Comparison of ENCODE assay signal across 13 cellular contexts in the genomic region with DNA sequence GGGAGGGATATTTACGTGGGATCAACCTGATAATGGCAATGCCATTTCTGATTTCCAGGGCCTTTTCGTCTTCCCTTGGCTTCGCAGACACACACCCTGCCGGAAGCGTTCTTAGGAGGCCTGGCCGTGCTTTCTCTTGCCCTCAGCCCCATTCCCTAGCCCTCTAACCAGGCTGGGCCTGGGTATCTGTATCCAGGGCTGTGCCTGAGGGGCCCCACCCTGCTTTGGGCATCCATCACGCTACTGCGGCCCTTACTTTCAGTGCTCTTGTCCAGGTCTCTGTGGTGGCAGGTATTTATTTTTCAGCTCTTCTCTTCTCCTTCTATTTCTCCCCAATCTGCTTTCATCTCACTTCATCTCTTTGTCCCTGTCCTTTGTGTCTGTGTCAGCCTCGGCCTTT.
DNase-seq lines count a peak whose midpoint lies in the region; ATAC-seq, FAIRE-seq and TF ChIP-seq lines count a peak whose summit lies in the region.
"Had no signal": no experiment of that assay in that cellular context is flagged by ENCODE, and none has a peak within 500 bp of the region (broad histone marks: within the 10 kb centered on the region; RNA-seq: fewer than 3 reads in every experiment).

No MANE protein-coding gene starts in this region.

- ATAC-seq in HG02571 (IDR thresholded peaks at IDR 0.05; ENCODE audit: unreplicated experiment), result no peak

- H3K4me1 ChIP-seq in tibial artery, result peaks cover 19 to 97% (median 91%) of the 10 kb centered on the region in 4 donors

- peaks cover 0 to 18% (median 7%) of the 10 kb centered on the region in 3 donors for H3K36me3 ChIP-seq in tibial artery

- H3K27me3 Mint-ChIP-seq in activated naive CD4-positive, alpha-beta T cell treated with anti-CD3 and anti-CD28 coated beads, Interleukin-2, amount 50 U/mL, for 24 hours, result no peaks in the 10 kb centered on the region
- peaks cover 17% of the 10 kb centered on the region for H3K27me3 Mint-ChIP-seq in dendritic cell treated with granulocyte-macrophage colony-stimulating factor and Interleukin-4, amounts not matched to agents 40 ng/mL and 50 ng/mL, for 4 days
- H3K27me3 Mint-ChIP-seq in nephron progenitor cell (ENCODE audit: low read depth, poor library complexity), result peaks cover 5% of the 10 kb centered on the region

- H3K4me3 ChIP-seq in tibial artery, result no peak overlapping the region

- H3K4me1 Mint-ChIP-seq in activated naive CD4-positive, alpha-beta T cell treated with anti-CD3 and anti-CD28 coated beads, Interleukin-2, amount 50 U/mL, for 24 hours, result peaks cover 99% of the 10 kb centered on the region
- H3K4me1 Mint-ChIP-seq in dendritic cell treated with granulocyte-macrophage colony-stimulating factor and Interleukin-4, amounts not matched to agents 40 ng/mL and 50 ng/mL, for 4 days (ENCODE audit: low read depth), result peaks cover 76% of the 10 kb centered on the region
- H3K4me1 Mint-ChIP-seq in nephron progenitor cell, result peaks cover 99% of the 10 kb centered on the region

- intact Hi-C loops in dendritic cell treated with granulocyte-macrophage colony-stimulating factor and Interleukin-4, amounts not matched to agents 40 ng/mL and 50 ng/mL, for 4 days (cut with micrococcal nuclease), result loop anchor here (5.0 kb wide), 1 partner anchor 82 kb away; no protein-coding TSS in a partner anchor
- intact Hi-C loops in tibial artery (cut with DNase I; ENCODE audit: low total_unique reads), result loop anchor here (10.0 kb wide), 1 partner anchor 140 kb away; no protein-coding TSS in a partner anchor

- peak overlapping the region; percentile 94 to 95 for H3K27ac ChIP-seq in tibial artery

- no peaks in the 10 kb centered on the region for H3K9me3 Mint-ChIP-seq in activated naive CD4-positive, alpha-beta T cell treated with anti-CD3 and anti-CD28 coated beads, Interleukin-2, amount 50 U/mL, for 24 hours
- H3K9me3 Mint-ChIP-seq in dendritic cell treated with granulocyte-macrophage colony-stimulating factor and Interleukin-4, amounts not matched to agents 40 ng/mL and 50 ng/mL, for 4 days, result no peaks in the 10 kb centered on the region
- H3K9me3 Mint-ChIP-seq in nephron progenitor cell, result no peaks in the 10 kb centered on the region

- H3K36me3 Mint-ChIP-seq in activated naive CD4-positive, alpha-beta T cell treated with anti-CD3 and anti-CD28 coated beads, Interleukin-2, amount 50 U/mL, for 24 hours, result no peaks in the 10 kb centered on the region
- no peaks in the 10 kb centered on the region for H3K36me3 Mint-ChIP-seq in dendritic cell treated with granulocyte-macrophage colony-stimulating factor and Interleukin-4, amounts not matched to agents 40 ng/mL and 50 ng/mL, for 4 days (ENCODE audit: low read depth)
- no peaks in the 10 kb centered on the region for H3K36me3 Mint-ChIP-seq in nephron progenitor cell (ENCODE audit: low read depth)

- FAIRE-seq in D721Med (lab: Jason Lieb, UNC), result no peak

- DNase-seq in activated naive CD4-positive, alpha-beta T cell treated with Interleukin-2 at 50 U/mL for 16 hours, result no peak
- DNase-seq in nephron progenitor cell (no peak), tibial artery (no peak), D721Med (ENCODE audit: insufficient read length, low spot score) (no peak)
- DNase-seq in stimulated activated CD8-positive, alpha-beta memory T cell treated with anti-CD3 and anti-CD28 coated beads, Interleukin-4, amount 100 ng/mL, for 48 hours, result no peak
- DNase-seq: ACHN; activated CD4-positive, alpha-beta T cell treated with anti-CD3 and anti-CD28 coated beads for 1 hour; activated naive CD4-positive, alpha-beta T cell treated with anti-CD3 and anti-CD28 coated beads, Interleukin-2, amount 50 U/mL, for 16 hours; EL; NCI-H524 had no signal

- TF ChIP-seq CTCF in nephron progenitor cell (IDR thresholded peaks at IDR 0.05) (no peak), tibial artery (IDR thresholded peaks at IDR 0.05) (no peak), D721Med (IDR thresholded peaks at IDR 0.05; ENCODE audit: insufficient read depth, missing control alignments) (no peak)

- peak overlapping the region; percentile 18 for H3K27ac Mint-ChIP-seq in activated naive CD4-positive, alpha-beta T cell treated with anti-CD3 and anti-CD28 coated beads, Interleukin-2, amount 50 U/mL, for 24 hours
- peak overlapping the region; percentile 8 for H3K27ac Mint-ChIP-seq in dendritic cell treated with granulocyte-macrophage colony-stimulating factor and Interleukin-4, amounts not matched to agents 40 ng/mL and 50 ng/mL, for 4 days
- peak overlapping the region; percentile 4 for H3K27ac Mint-ChIP-seq in nephron progenitor cell

- H3K9me3 ChIP-seq in tibial artery, result no peaks in the 10 kb centered on the region

- no peaks in the 10 kb centered on the region for H3K27me3 ChIP-seq in tibial artery

- no peak overlapping the region for H3K4me3 Mint-ChIP-seq in activated naive CD4-positive, alpha-beta T cell treated with anti-CD3 and anti-CD28 coated beads, Interleukin-2, amount 50 U/mL, for 24 hours
- no peak overlapping the region for H3K4me3 Mint-ChIP-seq in dendritic cell treated with granulocyte-macrophage colony-stimulating factor and Interleukin-4, amounts not matched to agents 40 ng/mL and 50 ng/mL, for 4 days
- no peak overlapping the region for H3K4me3 Mint-ChIP-seq in nephron progenitor cell
